In the genomic region with DNA sequence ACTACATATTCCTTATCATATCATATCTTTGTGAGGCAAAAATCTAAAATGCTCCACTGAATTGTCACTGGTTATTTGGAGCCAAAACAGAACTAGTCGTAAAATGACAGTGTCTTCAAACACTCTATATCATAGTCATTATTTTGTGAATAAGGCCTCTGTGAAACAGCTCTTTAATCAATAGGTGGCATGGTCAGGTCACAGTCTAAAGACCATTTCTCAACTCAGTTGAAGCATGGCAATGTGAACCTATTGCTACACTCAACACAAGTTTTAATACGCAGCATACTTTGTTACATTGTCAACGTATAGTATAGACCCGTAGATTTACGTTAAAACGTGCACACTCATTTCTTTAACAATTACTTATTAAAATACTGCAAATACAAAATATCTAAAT, we compare ENCODE assay signal across 2 cellular contexts.
TF ChIP-seq lines count a peak whose summit lies in the region.

No MANE protein-coding gene starts in this region.

TF ChIP-seq in SK-N-SH, 30 proteins besides CTCF, POLR2A, EP300 and RAD21 (continued from another document):
- no peak for TF ChIP-seq USF1 (IDR thresholded peaks at IDR 0.05; ENCODE audit: borderline replicate concordance, low read depth)
- TF ChIP-seq REST (IDR thresholded peaks at IDR 0.05; ENCODE audit: low read depth, low read length) = no peak
- TF ChIP-seq, protein P1, sequence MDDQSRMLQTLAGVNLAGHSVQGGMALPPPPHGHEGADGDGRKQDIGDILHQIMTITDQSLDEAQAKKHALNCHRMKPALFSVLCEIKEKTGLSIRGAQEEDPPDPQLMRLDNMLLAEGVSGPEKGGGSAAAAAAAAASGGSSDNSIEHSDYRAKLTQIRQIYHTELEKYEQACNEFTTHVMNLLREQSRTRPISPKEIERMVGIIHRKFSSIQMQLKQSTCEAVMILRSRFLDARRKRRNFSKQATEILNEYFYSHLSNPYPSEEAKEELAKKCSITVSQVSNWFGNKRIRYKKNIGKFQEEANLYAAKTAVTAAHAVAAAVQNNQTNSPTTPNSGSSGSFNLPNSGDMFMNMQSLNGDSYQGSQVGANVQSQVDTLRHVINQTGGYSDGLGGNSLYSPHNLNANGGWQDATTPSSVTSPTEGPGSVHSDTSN (IDR thresholded peaks at IDR 0.05) = no peak
- TF ChIP-seq NRF1 (IDR thresholded peaks at IDR 0.05; ENCODE audit: low read depth, low read length) = no peak
- TF ChIP-seq TCF12 (IDR thresholded peaks at IDR 0.05) = no peak
- TF ChIP-seq, protein P2, sequence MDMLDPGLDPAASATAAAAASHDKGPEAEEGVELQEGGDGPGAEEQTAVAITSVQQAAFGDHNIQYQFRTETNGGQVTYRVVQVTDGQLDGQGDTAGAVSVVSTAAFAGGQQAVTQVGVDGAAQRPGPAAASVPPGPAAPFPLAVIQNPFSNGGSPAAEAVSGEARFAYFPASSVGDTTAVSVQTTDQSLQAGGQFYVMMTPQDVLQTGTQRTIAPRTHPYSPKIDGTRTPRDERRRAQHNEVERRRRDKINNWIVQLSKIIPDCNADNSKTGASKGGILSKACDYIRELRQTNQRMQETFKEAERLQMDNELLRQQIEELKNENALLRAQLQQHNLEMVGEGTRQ (IDR thresholded peaks at IDR 0.05; ENCODE audit: borderline replicate concordance, low read depth, low read length) = no peak
- TF ChIP-seq RXRA (IDR thresholded peaks at IDR 0.05; ENCODE audit: borderline replicate concordance, low read depth) = no peak

TF ChIP-seq in liver, 16 proteins besides CTCF, POLR2A, EP300 and RAD21 (continued from another document):
- TF ChIP-seq REST (IDR thresholded peaks at IDR 0.05) (peak; percentile 42), NR2F2 (IDR thresholded peaks at IDR 0.05) (peak; percentile 70), FOXA1 (IDR thresholded peaks at IDR 0.05) (no peak), ATF3 (IDR thresholded peaks at IDR 0.05) (no peak)
